1 cellular context compared by ENCODE assay signal in the genomic region with DNA sequence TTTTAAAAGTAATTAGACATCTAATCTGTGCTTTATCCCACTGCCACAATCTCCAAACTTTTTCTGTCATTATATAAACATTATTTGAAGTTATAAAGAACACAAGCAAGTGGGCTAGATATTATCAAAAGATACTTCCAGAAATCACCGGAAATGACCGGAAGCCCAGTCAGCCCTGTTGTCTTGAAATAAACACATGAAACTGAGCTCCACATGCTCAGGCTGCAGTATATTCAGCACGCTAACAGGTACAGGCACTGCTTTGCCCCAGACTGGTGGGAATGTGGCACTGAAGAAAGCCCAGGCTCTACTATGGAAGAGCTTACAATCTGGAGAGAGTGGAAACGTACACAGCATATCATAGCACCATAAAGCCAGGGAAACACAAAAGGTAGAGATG.
TF ChIP-seq lines count a peak whose summit lies in the region.

No MANE protein-coding gene starts in this region.

TF ChIP-seq in HepG2, 621 proteins besides CTCF, POLR2A, EP300 and RAD21 (continued from another document):
- no peak for TF ChIP-seq ZFP37 (CRISPR knock-in tag; IDR thresholded peaks at IDR 0.05; ENCODE audit: borderline replicate concordance)
- TF ChIP-seq MAZ (IDR thresholded peaks at IDR 0.05; ENCODE audit: borderline replicate concordance, low read depth, low read length): no peak
- no peak for TF ChIP-seq MAZ (CRISPR knock-in tag; IDR thresholded peaks at IDR 0.05; ENCODE audit: low read depth)
- no peak for TF ChIP-seq ZNF564 (CRISPR knock-in tag; IDR thresholded peaks at IDR 0.05)
- TF ChIP-seq CAMTA2 (CRISPR knock-in tag; IDR thresholded peaks at IDR 0.05; ENCODE audit: borderline replicate concordance): no peak
